Comparison of ENCODE assay signal across 27 cellular contexts in the genomic region with DNA sequence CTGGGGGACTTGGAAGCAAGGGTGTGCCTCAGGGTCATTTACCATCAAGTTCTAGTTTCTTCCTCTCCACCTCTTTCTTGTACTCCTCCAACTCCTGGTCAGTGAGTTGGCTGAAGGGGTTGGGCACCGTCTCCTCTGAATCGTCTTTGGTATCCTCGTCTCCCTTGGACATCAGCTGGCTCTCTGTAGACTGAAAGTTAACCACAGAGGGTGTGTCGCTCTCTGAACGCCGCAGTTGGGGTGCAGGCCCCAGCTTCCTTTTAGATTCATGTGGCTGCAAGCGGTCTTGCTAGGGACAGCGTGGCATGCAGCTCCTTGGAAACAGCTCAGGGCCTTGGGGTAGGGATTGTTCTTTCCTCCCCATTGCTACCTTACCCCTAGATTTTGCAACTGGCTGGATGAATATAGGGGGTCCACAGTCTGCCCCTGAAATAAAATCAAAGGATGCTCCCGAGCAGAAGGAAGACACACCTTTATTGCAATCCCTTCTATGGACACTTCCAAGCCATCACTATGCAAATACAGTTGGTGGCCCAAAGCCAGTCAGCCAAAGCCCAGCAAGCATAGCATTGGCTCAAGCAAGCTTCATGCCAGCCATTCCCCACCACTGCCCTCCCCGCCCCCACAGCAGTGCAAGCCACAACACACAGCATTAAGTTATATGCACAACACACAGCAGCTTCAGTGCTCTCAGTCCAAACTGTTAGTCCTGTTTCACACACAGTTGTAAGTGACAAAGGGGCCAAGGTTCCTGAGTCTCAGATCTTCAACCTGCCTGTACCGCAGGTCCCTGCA.
"Had no signal": no experiment of that assay in that cellular context is flagged by ENCODE, and none has a peak within 500 bp of the region (broad histone marks: within the 10 kb centered on the region; RNA-seq: fewer than 3 reads in every experiment).

No MANE protein-coding gene starts in this region.

- H3K4me3 ChIP-seq: colonic mucosa, esophagus squamous epithelium, heart right ventricle, left ventricle myocardium inferior, lower lobe of right lung, pancreas, right lobe of liver, smooth muscle cell, stomach, thyroid gland, vagina had no signal

- H3K4me1 ChIP-seq: colonic mucosa, esophagus squamous epithelium, pancreas, right lobe of liver, stomach had no signal

- H3K27ac ChIP-seq: colonic mucosa, esophagus squamous epithelium, heart right ventricle, left ventricle myocardium inferior, lower lobe of right lung, neutrophil, pancreas, right lobe of liver, stomach, thyroid gland, vagina had no signal

- H3K9me3 Mint-ChIP-seq: natural killer cell; stimulated activated effector memory CD8-positive, alpha-beta T cell treated with anti-CD3 and anti-CD28 coated beads, Interleukin-12 subunit alpha, Interleukin-12 subunit beta, amount 100 ng/mL, for 72 hours had no signal

- H3K36me3 ChIP-seq: colonic mucosa, esophagus squamous epithelium, left ventricle myocardium inferior, lower lobe of right lung, neutrophil, pancreas, right lobe of liver, stomach, thyroid gland, vagina had no signal

- H3K27ac Mint-ChIP-seq: natural killer cell; progenitor cell of endocrine pancreas; stimulated activated effector memory CD8-positive, alpha-beta T cell treated with anti-CD3 and anti-CD28 coated beads, Interleukin-12 subunit alpha, Interleukin-12 subunit beta, amount 100 ng/mL, for 72 hours had no signal

- DNase-seq: colonic mucosa; dermis blood vessel endothelial cell; effector memory CD4-positive, alpha-beta T cell; erythroblast; esophagus squamous epithelium; foreskin melanocyte; glutamatergic neuron; heart right ventricle; hippocampal formation; kidney glomerular epithelial cell; left colon; left ventricle myocardium inferior; lower lobe of right lung; natural killer cell; pancreas; right lobe of liver; stimulated activated CD4-positive, alpha-beta T cell treated with anti-CD3 and anti-CD28 coated beads, Interleukin-2, amount 100 ng/mL, for 24 hours; stimulated activated CD4-positive, alpha-beta T cell treated with anti-CD3 and anti-CD28 coated beads, Interleukin-4, amount 100 ng/mL, for 24 hours; stimulated activated naive CD4-positive, alpha-beta T cell treated with Interleukin-2 at 50 U/mL for 16 hours; stomach; thyroid gland; trophoblast cell had no signal

- H3K4me3 Mint-ChIP-seq: natural killer cell; stimulated activated effector memory CD8-positive, alpha-beta T cell treated with anti-CD3 and anti-CD28 coated beads, Interleukin-12 subunit alpha, Interleukin-12 subunit beta, amount 100 ng/mL, for 72 hours had no signal

- H3K27me3 ChIP-seq: colonic mucosa, esophagus squamous epithelium, heart right ventricle, neutrophil, pancreas, right lobe of liver, stomach, thyroid gland, vagina had no signal

- H3K36me3 Mint-ChIP-seq: natural killer cell; stimulated activated effector memory CD8-positive, alpha-beta T cell treated with anti-CD3 and anti-CD28 coated beads, Interleukin-12 subunit alpha, Interleukin-12 subunit beta, amount 100 ng/mL, for 72 hours had no signal

- H3K4me1 Mint-ChIP-seq: natural killer cell; stimulated activated effector memory CD8-positive, alpha-beta T cell treated with anti-CD3 and anti-CD28 coated beads, Interleukin-12 subunit alpha, Interleukin-12 subunit beta, amount 100 ng/mL, for 72 hours had no signal

- H3K9me3 ChIP-seq: colonic mucosa, esophagus squamous epithelium, heart right ventricle, left ventricle myocardium inferior, lower lobe of right lung, neutrophil, pancreas, right lobe of liver, stomach, thyroid gland, vagina had no signal

- ATAC-seq: heart right ventricle; left colon; lower lobe of right lung; natural killer cell; pancreas; right lobe of liver; stimulated activated effector memory CD8-positive, alpha-beta T cell treated with anti-CD3 and anti-CD28 coated beads, Interleukin-12 subunit alpha, Interleukin-12 subunit beta, amount 100 ng/mL, for 72 hours had no signal
